Comparison of ENCODE assay signal across 8 cellular contexts in the genomic region with DNA sequence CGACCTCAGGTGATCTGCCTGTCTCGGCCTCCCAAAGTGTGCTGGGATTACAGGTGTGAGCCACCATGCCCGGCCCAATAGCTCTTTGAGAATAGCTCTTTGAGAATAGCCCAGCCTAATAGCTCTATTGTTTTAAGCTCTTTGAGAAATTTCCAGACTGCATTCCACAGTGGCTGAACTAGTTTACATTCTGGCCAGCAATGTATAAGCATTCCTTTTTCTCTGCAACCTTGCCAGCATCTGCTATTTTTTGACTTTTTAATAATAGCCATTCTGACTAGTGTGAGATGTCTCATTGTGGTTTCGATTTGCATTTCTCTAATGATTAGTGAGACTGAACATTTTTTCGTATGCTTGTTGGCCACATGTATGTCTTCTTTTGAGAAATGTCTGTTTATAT.
DNase-seq lines count a peak whose midpoint lies in the region; ATAC-seq and TF ChIP-seq lines count a peak whose summit lies in the region.
"Not testable (repeated sequence)": the region's sequence is repeated elsewhere in the genome, so short reads cannot be mapped to it uniquely, and the experiment has no call there.

No MANE protein-coding gene starts in this region.

- H3F3A ChIP-seq in MM.1S (ENCODE audit: insufficient read depth, low read length) = peaks cover 11% of the 10 kb centered on the region; the same call in 1 of the 2 replicates

- peak; percentile 53 for ATAC-seq in GM18861 (IDR thresholded peaks at IDR 0.05; ENCODE audit: unreplicated experiment)
- peak; percentile 70 for ATAC-seq in GM19452 (IDR thresholded peaks at IDR 0.05; ENCODE audit: unreplicated experiment)
- ATAC-seq in GM21737 (IDR thresholded peaks at IDR 0.05; ENCODE audit: unreplicated experiment) = peak; percentile 51
- ATAC-seq in HG02885 (IDR thresholded peaks at IDR 0.05; ENCODE audit: poor library complexity, unreplicated experiment) = peak; percentile 63
- peak; percentile 81 for ATAC-seq in HG03354 (IDR thresholded peaks at IDR 0.05; ENCODE audit: poor library complexity, severe bottlenecking, unreplicated experiment)

- H3K4me3 ChIP-seq in AG10803 (ENCODE audit: low read length) = not testable (repeated sequence)
- H3K4me3 ChIP-seq in MM.1S (ENCODE audit: low read length) = peak overlapping the region; percentile 5; the same call in 1 of the 2 replicates

- not testable (repeated sequence) for TF ChIP-seq CTCF in AG10803 (conservative IDR thresholded peaks at IDR 0.05; ENCODE audit: low read length); MM.1S (IDR thresholded peaks at IDR 0.05; ENCODE audit: low read length)

- peak overlapping the region; percentile 40; the same call in 1 of the 2 replicates for H3K4me2 ChIP-seq in MM.1S (ENCODE audit: low read depth, low read length)

- H3K79me2 ChIP-seq in MM.1S (ENCODE audit: low read length) = not testable (repeated sequence)

- H2AFZ ChIP-seq in MM.1S (ENCODE audit: low read length) = not testable (repeated sequence)

- peaks cover 16% of the 10 kb centered on the region for H3K4me1 ChIP-seq in MM.1S (ENCODE audit: low read length)

- H3K27ac ChIP-seq in MM.1S (ENCODE audit: low read length) = peak overlapping the region; percentile 65; the same call in 1 of the 2 replicates

- H3K36me3 ChIP-seq in MM.1S (replicated peaks; ENCODE audit: insufficient read depth, low read length) = not testable (repeated sequence)

- DNase-seq in AG10803 (ENCODE audit: low read depth) (peak; percentile 73), MM.1S (peak; percentile 52), fibroblast of gingiva (ENCODE audit: low read depth) (peak; percentile 62)

- H3K27me3 ChIP-seq in MM.1S (replicated peaks; ENCODE audit: insufficient read depth, low read length) = not testable (repeated sequence)

- not testable (repeated sequence) for H4K20me1 ChIP-seq in MM.1S (ENCODE audit: insufficient read depth, low read length)

- H3K9me3 ChIP-seq in MM.1S (replicated peaks; ENCODE audit: insufficient read depth, low read length) = not testable (repeated sequence)

- not testable (repeated sequence) for H3K9ac ChIP-seq in MM.1S (ENCODE audit: low read length)

- not testable (repeated sequence) for H3K9me2 ChIP-seq in MM.1S (replicated peaks; ENCODE audit: insufficient read depth, low read length)
